ENCODE assay signal across 21 cellular contexts in the genomic region with DNA sequence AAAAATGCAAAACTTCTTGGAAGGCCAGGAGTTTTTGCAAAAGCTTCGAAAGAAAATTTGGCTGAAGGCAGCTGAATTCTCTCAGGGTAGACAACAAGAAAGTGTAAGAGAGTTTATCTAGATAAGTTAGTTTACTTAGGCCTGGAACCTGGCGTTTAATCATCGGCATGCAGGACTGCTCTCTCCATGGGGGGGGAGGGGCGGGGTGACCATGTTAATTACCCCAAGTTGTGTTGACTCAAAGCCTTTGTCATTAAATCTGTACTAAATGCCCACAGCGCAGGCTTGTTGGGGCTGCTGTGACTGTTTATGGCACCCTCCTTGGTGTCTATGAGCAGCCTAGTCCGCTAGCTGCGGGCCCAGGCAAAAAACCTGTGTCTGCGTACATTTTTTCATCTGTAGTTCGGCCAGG. TPM values are rescaled to one million over a fixed set of nuclear protein-coding genes. Genes with fewer than 3 reads are reported as not detected.
DNase-seq lines count a peak whose midpoint lies in the region; ATAC-seq and TF ChIP-seq lines count a peak whose summit lies in the region.
"Had no signal": no experiment of that assay in that cellular context is flagged by ENCODE, and none has a peak within 500 bp of the region (broad histone marks: within the 10 kb centered on the region; RNA-seq: fewer than 3 reads in every experiment).

No MANE protein-coding gene starts in this region.

- peaks cover 8% of the 10 kb centered on the region for H3K27me3 Mint-ChIP-seq in GM23338 (ENCODE audit: insufficient read depth, low read depth, poor library complexity)
- peaks cover 92% of the 10 kb centered on the region for H3K27me3 Mint-ChIP-seq in WTC11 (ENCODE audit: low read depth)
- no peaks in the 10 kb centered on the region for H3K27me3 Mint-ChIP-seq in T-cell
- H3K27me3 Mint-ChIP-seq: CD8-positive, alpha-beta memory T cell had no signal

- no peak overlapping the region for H2AK5ac ChIP-seq in mesendoderm (ENCODE audit: low read length)

- no peak overlapping the region for H3K4ac ChIP-seq in mesendoderm (ENCODE audit: low read depth, low read length)

- H3K18ac ChIP-seq in mesendoderm (ENCODE audit: low read length) = no peak overlapping the region

- H3K4me3 Mint-ChIP-seq in GM23338 = peak overlapping the region; percentile 2; the same call in 1 of the 3 replicates
- H3K4me3 Mint-ChIP-seq in WTC11 = 0 out of 2 replicates have a peak overlapping the region, but pooled peaks have one; percentile 13
- no peak overlapping the region for H3K4me3 Mint-ChIP-seq in T-cell
- H3K4me3 Mint-ChIP-seq: CD8-positive, alpha-beta memory T cell had no signal

- DNase-seq in GM23338 (ENCODE audit: low spot score) (peak; percentile 67), WTC11 (ENCODE audit: low spot score) (peak; percentile 21), fibroblast of the aortic adventitia (ENCODE audit: low read depth) (peak; percentile 52), mesendoderm (peak; percentile 45), T-cell (no peak), HUDEP-2 (lab: John Stamatoyannopoulos, UW; ENCODE audit: unreplicated experiment in 76 of 76) (no peak), heart right ventricle (no peak)
- DNase-seq: Calu3; CD8-positive, alpha-beta memory T cell; DMS153; H7; Kasumi-1; NCI-H1417; NCI-H1694 treated with DMSO at 0.1 percent for 48 hours; NCI-H2081 treated with DMSO at 0.1 percent for 48 hours; NCI-H2171 treated with DMSO at 0.1 percent for 48 hours; NCI-H524 treated with DMSO at 0.1 percent for 48 hours; NCI-H82; Right ventricle myocardium superior had no signal

- no peaks in the 10 kb centered on the region for H3F3A ChIP-seq in GM23338 (replicated peaks; ENCODE audit: low read depth)

- peaks cover 7% of the 10 kb centered on the region; the same call in 2 of the 3 replicates for H3K36me3 Mint-ChIP-seq in GM23338 (ENCODE audit: low read depth)
- H3K36me3 Mint-ChIP-seq in WTC11 = no peaks in the 10 kb centered on the region; the same call in 1 of the 2 replicates
- H3K36me3 Mint-ChIP-seq in T-cell = peaks cover 23% of the 10 kb centered on the region

- no peak overlapping the region for H2AFZ ChIP-seq in GM23338

- no peak overlapping the region for H3K9ac ChIP-seq in mesendoderm (ENCODE audit: low read length)

- CTCF ChIA-PET in WTC11 (lab: Charles Lee) = interaction anchor here (0.6 kb wide), 1 partner anchor 120 kb away, joined by 5 read pairs; no protein-coding TSS in a partner anchor
- CTCF ChIA-PET in T-cell (lab: Charles Lee) = no interaction called here

- H4K5ac ChIP-seq in mesendoderm (ENCODE audit: low read length) = no peak overlapping the region

- H3K56ac ChIP-seq in mesendoderm (ENCODE audit: low read length) = no peak overlapping the region

- H3K4me3 ChIP-seq in GM23338 (0 out of 2 replicates have a peak overlapping the region, but pooled peaks have one; percentile 12), fibroblast of the aortic adventitia (ENCODE audit: low read depth, low read length) (no peak overlapping the region), mesendoderm (ENCODE audit: low read length) (no peak overlapping the region), heart right ventricle (no peak overlapping the region)

- no peaks in the 10 kb centered on the region for H3K9me3 ChIP-seq in heart right ventricle

- H3K23ac ChIP-seq in mesendoderm (ENCODE audit: low read length) = no peak overlapping the region

- no peak overlapping the region for H2BK5ac ChIP-seq in mesendoderm (ENCODE audit: low read length)

- H3K36me3 ChIP-seq in GM23338 (ENCODE audit: insufficient read depth) (no peaks in the 10 kb centered on the region), mesendoderm (ENCODE audit: control insufficient read depth, insufficient read depth, low read length) (no peaks in the 10 kb centered on the region), heart right ventricle (peaks cover 0 to 39% (median 0%) of the 10 kb centered on the region in 9 donors)

- H3K27me3 ChIP-seq in GM23338 (ENCODE audit: insufficient read depth) (no peaks in the 10 kb centered on the region), mesendoderm (ENCODE audit: insufficient read depth, low read length, poor library complexity) (no peaks in the 10 kb centered on the region), heart right ventricle (no peaks in the 10 kb centered on the region)

- peak overlapping the region; percentile 55; the same call in 1 of the 2 replicates for H3K27ac Mint-ChIP-seq in GM23338
- H3K27ac Mint-ChIP-seq in WTC11 = no peak overlapping the region
- H3K27ac Mint-ChIP-seq in T-cell = no peak overlapping the region
- H3K27ac Mint-ChIP-seq: CD8-positive, alpha-beta memory T cell had no signal

- H3K9me3 Mint-ChIP-seq in GM23338 (peaks cover 3% of the 10 kb centered on the region; the same call in 1 of the 3 replicates), WTC11 (peaks cover 6% of the 10 kb centered on the region), T-cell (no peaks in the 10 kb centered on the region)
- H3K9me3 Mint-ChIP-seq: CD8-positive, alpha-beta memory T cell had no signal

- H4K8ac ChIP-seq in mesendoderm (ENCODE audit: low read depth, low read length) = no peak overlapping the region

- no peaks in the 10 kb centered on the region for H3K79me2 ChIP-seq in GM23338 (replicated peaks; ENCODE audit: insufficient read depth)
- H3K79me2 ChIP-seq in mesendoderm (ENCODE audit: control insufficient read depth, insufficient read depth, low read length) = no peaks in the 10 kb centered on the region

- H3K4me2 ChIP-seq in GM23338 (peak overlapping the region; percentile 57; the same call in 1 of the 2 replicates), mesendoderm (ENCODE audit: low read length) (no peak overlapping the region)

- ATAC-seq in GM23338 (peak; percentile 75), WTC11 (peak; percentile 76), T-cell (replicated peaks in 1 of 4) (no peak), GM19328 (IDR thresholded peaks at IDR 0.05; ENCODE audit: unreplicated experiment) (no peak), heart right ventricle (no peak)

- H3K4me1 Mint-ChIP-seq in GM23338 = peaks cover 35% of the 10 kb centered on the region
- peaks cover 33% of the 10 kb centered on the region for H3K4me1 Mint-ChIP-seq in WTC11
- peaks cover 0 to 3% (median under 1%) of the 10 kb centered on the region in 3 donors for H3K4me1 Mint-ChIP-seq in T-cell

- no peak for TF ChIP-seq CTCF in GM23338 (conservative IDR thresholded peaks at IDR 0.05; ENCODE audit: low read depth in 2 of 2)
- TF ChIP-seq CTCF in WTC11 (IDR thresholded peaks at IDR 0.05) = no peak
- no peak for TF ChIP-seq CTCF in fibroblast of the aortic adventitia (IDR thresholded peaks at IDR 0.05; ENCODE audit: insufficient read depth, low read length)
- no peak for TF ChIP-seq CTCF in heart right ventricle (IDR thresholded peaks at IDR 0.05)

- H2BK15ac ChIP-seq in mesendoderm (replicated peaks; ENCODE audit: low read depth) = no peak overlapping the region

- no peaks in the 10 kb centered on the region for H4K20me1 ChIP-seq in GM23338 (replicated peaks; ENCODE audit: insufficient read depth)

- H3K27ac ChIP-seq in GM23338 (ENCODE audit: low read depth) = no peak overlapping the region
- H3K27ac ChIP-seq in mesendoderm (ENCODE audit: low read depth, low read length) = no peak overlapping the region
- no peak overlapping the region for H3K27ac ChIP-seq in heart right ventricle
- H3K27ac ChIP-seq: C4-2B had no signal

- no peaks in the 10 kb centered on the region for H3K9me2 ChIP-seq in GM23338 (ENCODE audit: insufficient read depth)

- H3K4me1 ChIP-seq in GM23338 (ENCODE audit: insufficient read depth) (peaks cover 33% of the 10 kb centered on the region), mesendoderm (ENCODE audit: control insufficient read depth, low read depth, low read length) (no peaks in the 10 kb centered on the region), heart right ventricle (no peaks in the 10 kb centered on the region)

- no CpG with 5 or more reads among the region's 9 CpGs for WGBS in mesendoderm (ENCODE audit: extremely low coverage, insufficient coverage, low lambda C conversion rate)
- 82 to 83% methylated on average over 9 of the region's 9 CpGs for WGBS in heart right ventricle, 2 donors

- H3K79me1 ChIP-seq in mesendoderm (ENCODE audit: low read length) = no peaks in the 10 kb centered on the region

- intact Hi-C loops in heart right ventricle (cut with DNase I) = no loop called here

- H2BK120ac ChIP-seq in mesendoderm (ENCODE audit: low read depth, low read length) = no peak overlapping the region

- POLR2A ChIA-PET in WTC11 (lab: Charles Lee) (no interaction called here), T-cell (lab: Charles Lee) (no interaction called here)

TF ChIP-seq in WTC11, 78 proteins besides CTCF, POLR2A, EP300 and RAD21 (continues in another document):
- TF ChIP-seq GTF2I (CRISPR knock-in tag; conservative IDR thresholded peaks at IDR 0.05) (no peak), PRRX2 (CRISPR knock-in tag; IDR thresholded peaks at IDR 0.05) (no peak), ZNF219 (CRISPR knock-in tag; IDR thresholded peaks at IDR 0.05; ENCODE audit: borderline replicate concordance) (no peak), MXD4 (CRISPR knock-in tag; IDR thresholded peaks at IDR 0.05; ENCODE audit: borderline replicate concordance) (no peak)

RNA-seq across cellular contexts. Expression of a gene that starts 20.1 kb away (rescaled TPM):
- 50.7 and 54.1 TPM in 2 replicates for total RNA-seq in GM23338 (2014; rRNA removed; shearing (Covaris generic))
- polyA plus RNA-seq in GM23338 (2016; fragmentation: Nextera tagmentation; extraction: Ambion mirVana) (43.1 and 44.8 TPM in 2 replicates), heart right ventricle (10 to 100 TPM in 1 of 2 donors, 1 to 10 TPM in 1; 4.9 to 18.6 TPM)
- total RNA-seq in WTC11 (2021) (44.4 to 55.4 TPM (median 45.6 TPM) in 3 replicates), fibroblast of the aortic adventitia (ENCODE audit: low replicate concordance) (70.4 and 77.5 TPM in 2 replicates), T-cell (100 to 1,000 TPM in 2 of 5 donors, 10 to 100 TPM in 3; 68.0 to 124 (median 78.1) TPM), heart right ventricle (10 to 100 TPM; 19.8 to 33.2 (median 26.8) TPM)
- 13.5 TPM for polyA plus RNA-seq in mesendoderm (2013, experiment 1 of 2)
- polyA plus RNA-seq in mesendoderm (2013, experiment 2 of 2) = 13.1 TPM

RNA-seq across cellular contexts. Expression of a gene that starts 23.4 kb away (rescaled TPM):
- 21.3 and 24.0 TPM in 2 replicates for total RNA-seq in GM23338 (2014; rRNA removed; shearing (Covaris generic))
- polyA plus RNA-seq in GM23338 (2016; fragmentation: Nextera tagmentation; extraction: Ambion mirVana) = 30.2 and 37.7 TPM in 2 replicates
- 17.2 to 20.6 TPM (median 17.6 TPM) in 3 replicates for total RNA-seq in WTC11 (2021)
- total RNA-seq in fibroblast of the aortic adventitia (ENCODE audit: low replicate concordance) = 9.7 and 26.2 TPM in 2 replicates
- 12.4 TPM for polyA plus RNA-seq in mesendoderm (2013, experiment 1 of 2)
- polyA plus RNA-seq in mesendoderm (2013, experiment 2 of 2) = 12.6 TPM
- total RNA-seq in T-cell = 10 to 100 TPM; 12.5 to 20.5 (median 15.2) TPM
- 10 to 100 TPM in 1 of 10 donors, 1 to 10 TPM in 9; 5.7 to 10.4 (median 8.1) TPM for total RNA-seq in heart right ventricle
- polyA plus RNA-seq in heart right ventricle = 1 to 10 TPM; 1.8 to 3.1 TPM

Comparison
In these comparisons a context has a peak if more than half of its experiments do, and no peak if none do; other contexts are left out.
1. ATAC-seq: peak in GM23338 (single experiment) and WTC11 (single experiment); none in T-cell (0 of 4), GM19328 (single experiment) and heart right ventricle (0 of 8).
2. DNase-seq: peak in GM23338 (single experiment), WTC11 (single experiment), fibroblast of the aortic adventitia (single experiment) and mesendoderm (single experiment); none in T-cell (0 of 34), HUDEP-2 (0 of 76) and heart right ventricle (0 of 2).
3. H3K4me3 Mint-ChIP-seq: peak in GM23338 (single experiment) and WTC11 (single experiment); none in T-cell (0 of 3).